12 cellular contexts compared by ENCODE assay signal in genomic region chr3:172152294-172152649, GRCh38.
A peak's percentile ranks its signal among the peaks of the same experiment; 100 is the strongest.
DNase-seq lines count a peak whose midpoint lies in the region; ATAC-seq and TF ChIP-seq lines count a peak whose summit lies in the region.
"Had no signal": no experiment of that assay in that cellular context is flagged by ENCODE, and none has a peak within 500 bp of the region (broad histone marks: within the 10 kb centered on the region; RNA-seq: fewer than 3 reads in every experiment).

No MANE protein-coding gene starts in this region.

- intact Hi-C loops in Calu3 (cut with micrococcal nuclease; ENCODE audit: unreplicated experiment), result no loop called here
- intact Hi-C loops in right cardiac atrium (cut with DNase I), result no loop called here
- intact Hi-C loops in prostate gland (cut with DNase I), result no loop called here

- H3K4me1 Mint-ChIP-seq in Calu3 (ENCODE audit: low read depth, unreplicated experiment), result peaks cover 84% of the 10 kb centered on the region

- peaks cover 3% of the 10 kb centered on the region for H3K9me3 Mint-ChIP-seq in Calu3 (ENCODE audit: low read depth, unreplicated experiment)
- H3K9me3 Mint-ChIP-seq: activated T-cell treated with anti-CD3 and anti-CD28 coated beads, Interleukin-2, amount 50 U/mL, for 4 hours had no signal

- TF ChIP-seq CTCF in Calu3 (IDR thresholded peaks at IDR 0.05; ENCODE audit: unreplicated experiment), result no peak
- TF ChIP-seq CTCF in prostate gland (IDR thresholded peaks at IDR 0.05), result no peak

- CTCF ChIA-PET in Calu3 (lab: Charles Lee), result interaction anchor here (1.9 to 4.0 kb wide), 2 partner anchors 11 to 22 kb away, joined by 10 to 19 read pairs; no protein-coding TSS in a partner anchor

- no TSS peak for BruUV-seq in Calu3 (replicated peaks; lab: Mats Ljungman, UMichigan)

- no peak for TF ChIP-seq POLR2A in prostate gland (IDR thresholded peaks at IDR 0.05)

- H3K36me3 Mint-ChIP-seq in Calu3 (ENCODE audit: insufficient read depth, unreplicated experiment), result peaks cover 85% of the 10 kb centered on the region

- H3K27ac Mint-ChIP-seq in Calu3 (ENCODE audit: unreplicated experiment), result peak overlapping the region; percentile 99

- 48% methylated on average over 5 of the region's 5 CpGs for WGBS in right cardiac atrium
- 91% methylated on average over 5 of the region's 5 CpGs for WGBS in prostate gland

- H3K4me3 ChIP-seq in SJSA1 (no peak overlapping the region), right cardiac atrium (ENCODE audit: low read length) (no peak overlapping the region), prostate gland (no peak overlapping the region)
- H3K4me3 ChIP-seq: BLaER1 had no signal

- no peaks in the 10 kb centered on the region for H3K9me3 ChIP-seq in SJSA1 (replicated peaks)
- no peaks in the 10 kb centered on the region for H3K9me3 ChIP-seq in right cardiac atrium (ENCODE audit: control insufficient read depth, low read length)
- H3K9me3 ChIP-seq in prostate gland, result no peaks in the 10 kb centered on the region
- H3K9me3 ChIP-seq: BLaER1 had no signal

- peaks cover 56% of the 10 kb centered on the region for H3K4me1 ChIP-seq in SJSA1 (replicated peaks)
- H3K4me1 ChIP-seq in right cardiac atrium (ENCODE audit: control insufficient read depth, insufficient read depth, low read length), result peaks cover 29% of the 10 kb centered on the region
- H3K4me1 ChIP-seq in prostate gland (replicated peaks), result peaks cover 15% of the 10 kb centered on the region

- no peaks in the 10 kb centered on the region for H3K27me3 Mint-ChIP-seq in Calu3 (ENCODE audit: unreplicated experiment)

- H3K36me3 ChIP-seq in SJSA1 (peaks cover 16% of the 10 kb centered on the region), prostate gland (no peaks in the 10 kb centered on the region)
- H3K36me3 ChIP-seq: BLaER1 had no signal

- H3K27ac ChIP-seq in SJSA1 (peak overlapping the region; percentile 59), right cardiac atrium (ENCODE audit: low read length) (peak overlapping the region; percentile 88), prostate gland (peak overlapping the region; percentile 77 to 81)
- H3K27ac ChIP-seq: BLaER1 had no signal

- ATAC-seq in right cardiac atrium, result peak in 1 of 2 donors; percentile 27
- ATAC-seq in GM21737 (IDR thresholded peaks at IDR 0.05; ENCODE audit: unreplicated experiment), result no peak

- DNase-seq in Calu3 (no peak), SJSA1 (ENCODE audit: low read depth in 1 of 2, low spot score in 2 of 2) (no peak), right cardiac atrium (no peak), prostate gland (ENCODE audit: low spot score) (no peak), cerebellar nuclear complex (lab: John Stamatoyannopoulos, UW) (no peak), NCI-H187 (lab: John Stamatoyannopoulos, UW) (no peak), DMS 273 (lab: John Stamatoyannopoulos, UW; ENCODE audit: unreplicated experiment) (no peak)
- DNase-seq: activated T-cell treated with anti-CD3 and anti-CD28 coated beads, Interleukin-2, amount 50 U/mL, for 4 hours; hippocampal formation; occipital lobe had no signal

- H3K4me3 Mint-ChIP-seq in Calu3 (ENCODE audit: low read depth, unreplicated experiment), result peak overlapping the region; percentile 56
- H3K4me3 Mint-ChIP-seq: activated T-cell treated with anti-CD3 and anti-CD28 coated beads, Interleukin-2, amount 50 U/mL, for 4 hours had no signal

- H3K27me3 ChIP-seq in SJSA1 (replicated peaks) (no peaks in the 10 kb centered on the region), right cardiac atrium (ENCODE audit: control insufficient read depth, insufficient read depth) (no peaks in the 10 kb centered on the region), prostate gland (replicated peaks; ENCODE audit: insufficient read depth) (no peaks in the 10 kb centered on the region)
- H3K27me3 ChIP-seq: BLaER1 had no signal
